ENCODE assay signal across 8 cellular contexts in the genomic region with DNA sequence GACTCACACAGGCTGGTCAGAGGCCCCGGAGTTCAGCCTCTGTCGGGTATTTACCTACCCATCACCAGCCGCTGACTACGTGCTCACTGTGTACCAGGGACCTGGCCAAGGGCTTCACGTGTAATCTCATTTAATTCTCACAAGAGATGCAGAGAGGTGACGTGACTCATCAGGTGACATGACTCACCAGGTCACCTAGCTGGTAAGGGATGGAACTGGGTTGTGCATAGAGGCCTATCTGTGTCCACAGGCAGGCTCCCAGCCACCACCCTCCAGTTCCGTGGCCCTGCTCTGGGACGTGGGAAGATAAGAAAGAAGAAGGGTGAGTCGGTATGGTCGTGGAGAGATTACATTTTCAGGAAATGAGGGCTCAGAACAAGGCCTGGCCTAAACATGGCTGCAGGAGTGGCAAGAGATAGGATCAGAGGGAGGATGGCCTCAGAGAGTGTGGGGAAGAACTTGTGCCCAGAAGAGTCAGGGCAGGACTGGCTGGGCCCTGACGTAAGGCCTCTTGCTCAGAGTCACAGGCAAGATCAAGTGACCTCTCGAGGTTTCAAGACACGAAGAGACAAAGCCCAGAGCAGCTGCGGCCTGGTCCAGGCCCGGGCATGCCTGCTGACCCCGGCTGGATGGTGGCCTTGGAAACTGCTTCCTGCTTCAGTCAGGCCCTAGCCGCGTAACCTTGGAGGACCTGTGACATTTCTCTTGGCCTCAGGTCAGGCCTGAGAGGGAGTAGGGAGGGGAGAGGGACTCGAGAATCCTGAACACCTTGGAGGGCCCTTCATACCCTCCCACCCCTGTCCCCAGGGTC. TPM values are rescaled to one million over a fixed set of nuclear protein-coding genes. Genes with fewer than 3 reads are reported as not detected.
A peak's percentile ranks its signal among the peaks of the same experiment; 100 is the strongest.
DNase-seq lines count a peak whose midpoint lies in the region; ATAC-seq and TF ChIP-seq lines count a peak whose summit lies in the region.

No MANE protein-coding gene starts in this region.

- H3K9me3 Mint-ChIP-seq in activated CD4-positive, alpha-beta T cell treated with anti-CD3 and anti-CD28 coated beads, Interleukin-2, amount 10 ng/mL, durations not matched to agents 7 days and 5 days: no peaks in the 10 kb centered on the region
- no peaks in the 10 kb centered on the region for H3K9me3 Mint-ChIP-seq in activated CD4-positive, alpha-beta memory T cell treated with anti-CD3 and anti-CD28 coated beads, Interleukin-2, amount 10 ng/mL, durations not matched to agents 7 days and 5 days

- POLR2A ChIA-PET in activated CD4-positive, alpha-beta T cell treated with anti-CD3 and anti-CD28 coated beads, Interleukin-2, amount 10 ng/mL, durations not matched to agents 7 days and 5 days (lab: Charles Lee): no interaction called here
- POLR2A ChIA-PET in activated CD4-positive, alpha-beta memory T cell treated with anti-CD3 and anti-CD28 coated beads, Interleukin-2, amount 10 ng/mL, durations not matched to agents 7 days and 5 days (lab: Charles Lee): interaction anchor here (0.8 to 1.9 kb wide), 2 partner anchors 14 to 120 kb away, joined by 3 to 8 read pairs; no protein-coding TSS in a partner anchor

- no peaks in the 10 kb centered on the region for H3K27me3 Mint-ChIP-seq in activated CD4-positive, alpha-beta T cell treated with anti-CD3 and anti-CD28 coated beads, Interleukin-2, amount 10 ng/mL, durations not matched to agents 7 days and 5 days
- H3K27me3 Mint-ChIP-seq in activated CD4-positive, alpha-beta memory T cell treated with anti-CD3 and anti-CD28 coated beads, Interleukin-2, amount 10 ng/mL, durations not matched to agents 7 days and 5 days: no peaks in the 10 kb centered on the region

- TF ChIP-seq POLR2A in gastrocnemius medialis (IDR thresholded peaks at IDR 0.05): peak; percentile 77

- CTCF ChIA-PET in activated CD4-positive, alpha-beta T cell treated with anti-CD3 and anti-CD28 coated beads, Interleukin-2, amount 10 ng/mL, durations not matched to agents 7 days and 5 days (lab: Charles Lee): interaction anchor here (0.5 to 1.6 kb wide), 4 partner anchors 10 to 259 kb away, joined by 3 to 7 read pairs (median 4); a partner anchor contains a TSS
- CTCF ChIA-PET in activated CD4-positive, alpha-beta memory T cell treated with anti-CD3 and anti-CD28 coated beads, Interleukin-2, amount 10 ng/mL, durations not matched to agents 7 days and 5 days (lab: Charles Lee): interaction anchor here (1.2 kb wide), 1 partner anchor 27 kb away, joined by 3 read pairs; no protein-coding TSS in a partner anchor

- TF ChIP-seq CTCF in gastrocnemius medialis (IDR thresholded peaks at IDR 0.05 in 4 of 5, conservative IDR thresholded peaks at IDR 0.05 in 1 of 5): no peak

- H3K36me3 ChIP-seq in gastrocnemius medialis: peaks cover 0 to 7% of the 10 kb centered on the region in 2 donors

- peak; percentile 52 for ATAC-seq in Right ventricle myocardium superior (ENCODE audit: poor library complexity)
- ATAC-seq in gastrocnemius medialis: peak; percentile 81 to 83
- no peak for ATAC-seq in HG02798 (IDR thresholded peaks at IDR 0.05; ENCODE audit: poor library complexity, unreplicated experiment)

- peaks cover 81 to 83% of the 10 kb centered on the region in 2 donors for H3K4me1 ChIP-seq in gastrocnemius medialis

- H3K4me1 Mint-ChIP-seq in activated CD4-positive, alpha-beta T cell treated with anti-CD3 and anti-CD28 coated beads, Interleukin-2, amount 10 ng/mL, durations not matched to agents 7 days and 5 days: peaks cover 25% of the 10 kb centered on the region
- H3K4me1 Mint-ChIP-seq in activated CD4-positive, alpha-beta memory T cell treated with anti-CD3 and anti-CD28 coated beads, Interleukin-2, amount 10 ng/mL, durations not matched to agents 7 days and 5 days: peaks cover 11% of the 10 kb centered on the region

- in situ Hi-C loops in gastrocnemius medialis (cut with MboI; ENCODE audit: low sequenced_read_pairs in 4 of 4): no loop called here

- H3K27me3 ChIP-seq in gastrocnemius medialis: no peaks in the 10 kb centered on the region

- intact Hi-C loops in Right ventricle myocardium superior (cut with DNase I): no loop called here
- intact Hi-C loops in gastrocnemius medialis (cut with DNase I; ENCODE audit: low total_unique reads): loop anchor here (2.0 kb wide), 1 partner anchor 20 kb away; no protein-coding TSS in a partner anchor

- H3K36me3 Mint-ChIP-seq in activated CD4-positive, alpha-beta T cell treated with anti-CD3 and anti-CD28 coated beads, Interleukin-2, amount 10 ng/mL, durations not matched to agents 7 days and 5 days (ENCODE audit: low read depth): peaks cover 5% of the 10 kb centered on the region
- no peaks in the 10 kb centered on the region for H3K36me3 Mint-ChIP-seq in activated CD4-positive, alpha-beta memory T cell treated with anti-CD3 and anti-CD28 coated beads, Interleukin-2, amount 10 ng/mL, durations not matched to agents 7 days and 5 days (ENCODE audit: low read depth)

- no peak overlapping the region for H3K4me3 Mint-ChIP-seq in activated CD4-positive, alpha-beta T cell treated with anti-CD3 and anti-CD28 coated beads, Interleukin-2, amount 10 ng/mL, durations not matched to agents 7 days and 5 days
- H3K4me3 Mint-ChIP-seq in activated CD4-positive, alpha-beta memory T cell treated with anti-CD3 and anti-CD28 coated beads, Interleukin-2, amount 10 ng/mL, durations not matched to agents 7 days and 5 days: no peak overlapping the region

- peak overlapping the region; percentile 84 to 100 (median 94) for H3K27ac ChIP-seq in gastrocnemius medialis

- no peaks in the 10 kb centered on the region for H3K9me3 ChIP-seq in gastrocnemius medialis

- no peak overlapping the region for H3K4me3 ChIP-seq in gastrocnemius medialis

- peak; percentile 70 for DNase-seq in activated CD4-positive, alpha-beta T cell treated with anti-CD3 and anti-CD28 coated beads for 48 hours
- DNase-seq in activated CD4-positive, alpha-beta T cell treated with anti-CD3 and anti-CD28 coated beads, Interleukin-2, amount 10 ng/mL, durations not matched to agents 7 days and 5 days: no peak
- no peak for DNase-seq in activated CD4-positive, alpha-beta memory T cell treated with anti-CD3 and anti-CD28 coated beads, Interleukin-2, amount 10 ng/mL, durations not matched to agents 7 days and 5 days
- DNase-seq in Right ventricle myocardium superior (peak; percentile 75), gastrocnemius medialis (peak; percentile 87 to 96), NCI-H2107 treated with DMSO at 0.1 percent for 48 hours (lab: John Stamatoyannopoulos, UW; ENCODE audit: unreplicated experiment) (no peak), Kasumi-1 (lab: John Stamatoyannopoulos, UW) (no peak)

- H3K27ac Mint-ChIP-seq in activated CD4-positive, alpha-beta T cell treated with anti-CD3 and anti-CD28 coated beads, Interleukin-2, amount 10 ng/mL, durations not matched to agents 7 days and 5 days: no peak overlapping the region
- H3K27ac Mint-ChIP-seq in activated CD4-positive, alpha-beta memory T cell treated with anti-CD3 and anti-CD28 coated beads, Interleukin-2, amount 10 ng/mL, durations not matched to agents 7 days and 5 days: peak overlapping the region; percentile 19

RNA-seq across cellular contexts. Expression of a gene that starts 52.7 kb away (rescaled TPM):
- total RNA-seq in activated CD4-positive, alpha-beta T cell treated with anti-CD3 and anti-CD28 coated beads, Interleukin-2, amount 10 ng/mL, durations not matched to agents 7 days and 5 days: 100 to 1,000 TPM; 137 to 143 TPM
- 100 to 1,000 TPM; 150 TPM for total RNA-seq in activated CD4-positive, alpha-beta memory T cell treated with anti-CD3 and anti-CD28 coated beads, Interleukin-2, amount 10 ng/mL, durations not matched to agents 7 days and 5 days
- total RNA-seq in Right ventricle myocardium superior: 49.3 TPM
- 10 to 100 TPM; 10.6 to 16.7 (median 13.3) TPM for total RNA-seq in gastrocnemius medialis

Comparison
In these comparisons a context has a peak if more than half of its experiments do, and no peak if none do; other contexts are left out.
1. DNase-seq: peak in activated CD4-positive, alpha-beta T cell treated with anti-CD3 and anti-CD28 coated beads for 48 hours (single experiment), Right ventricle myocardium superior (single experiment) and gastrocnemius medialis (2 of 2); none in activated CD4-positive, alpha-beta T cell treated with anti-CD3 and anti-CD28 coated beads, Interleukin-2, amount 10 ng/mL, durations not matched to agents 7 days and 5 days (single experiment), activated CD4-positive, alpha-beta memory T cell treated with anti-CD3 and anti-CD28 coated beads, Interleukin-2, amount 10 ng/mL, durations not matched to agents 7 days and 5 days (single experiment), NCI-H2107 treated with DMSO at 0.1 percent for 48 hours (single experiment) and Kasumi-1 (0 of 2).